In genomic region chr2:84383271-84383670, GRCh38 we compare ENCODE assay signal across 7 cellular contexts.
"Had no signal": no experiment of that assay in that cellular context is flagged by ENCODE, and none has a peak within 500 bp of the region (broad histone marks: within the 10 kb centered on the region; RNA-seq: fewer than 3 reads in every experiment).

No MANE protein-coding gene starts in this region.

- ATAC-seq: GM23338, HepG2, K562 had no signal

- H3K27ac ChIP-seq: HL-60 had no signal

- H3K9me3 Mint-ChIP-seq: GM23338, H9 had no signal

- H2AFZ ChIP-seq: GM23338 had no signal

- H3K27ac Mint-ChIP-seq: GM23338, H9 had no signal

- DNase-seq: H9, HCEC 1CT, IMR-90 had no signal

- H3K4me3 ChIP-seq: GM23338, K562 had no signal

- H3K4me2 ChIP-seq: GM23338 had no signal

- H3K4me3 Mint-ChIP-seq: GM23338, H9 had no signal
